1 cellular context compared by ENCODE assay signal in genomic region chr1:224172229-224172628, GRCh38.
TF ChIP-seq lines count a peak whose summit lies in the region.

No MANE protein-coding gene starts in this region.

TF ChIP-seq in GM23338, 12 proteins besides CTCF, POLR2A, EP300 and RAD21 (continued from another document):
- TF ChIP-seq ETS1 (IDR thresholded peaks at IDR 0.05) (no peak), ZNF462 (CRISPR knock-in tag; IDR thresholded peaks at IDR 0.05) (no peak), JUNB (IDR thresholded peaks at IDR 0.05; ENCODE audit: unreplicated experiment) (no peak), EZH2 (IDR thresholded peaks at IDR 0.05; ENCODE audit: low read depth, unreplicated experiment) (no peak), STAT1 (IDR thresholded peaks at IDR 0.05; ENCODE audit: unreplicated experiment) (no peak), ZNF114 (CRISPR knock-in tag; IDR thresholded peaks at IDR 0.05) (no peak), NANOG (IDR thresholded peaks at IDR 0.05; ENCODE audit: borderline replicate concordance) (no peak), EZH2phosphoT487 (IDR thresholded peaks at IDR 0.05; ENCODE audit: unreplicated experiment) (no peak)
